ENCODE assay signal across 1 cellular context in genomic region chr1:234719454-234720258, GRCh38.
TF ChIP-seq lines count a peak whose summit lies in the region.

No MANE protein-coding gene starts in this region.

TF ChIP-seq in HepG2, 621 proteins besides CTCF, POLR2A, EP300 and RAD21 (continued from another document and continues in another):
- TF ChIP-seq, protein P1, sequence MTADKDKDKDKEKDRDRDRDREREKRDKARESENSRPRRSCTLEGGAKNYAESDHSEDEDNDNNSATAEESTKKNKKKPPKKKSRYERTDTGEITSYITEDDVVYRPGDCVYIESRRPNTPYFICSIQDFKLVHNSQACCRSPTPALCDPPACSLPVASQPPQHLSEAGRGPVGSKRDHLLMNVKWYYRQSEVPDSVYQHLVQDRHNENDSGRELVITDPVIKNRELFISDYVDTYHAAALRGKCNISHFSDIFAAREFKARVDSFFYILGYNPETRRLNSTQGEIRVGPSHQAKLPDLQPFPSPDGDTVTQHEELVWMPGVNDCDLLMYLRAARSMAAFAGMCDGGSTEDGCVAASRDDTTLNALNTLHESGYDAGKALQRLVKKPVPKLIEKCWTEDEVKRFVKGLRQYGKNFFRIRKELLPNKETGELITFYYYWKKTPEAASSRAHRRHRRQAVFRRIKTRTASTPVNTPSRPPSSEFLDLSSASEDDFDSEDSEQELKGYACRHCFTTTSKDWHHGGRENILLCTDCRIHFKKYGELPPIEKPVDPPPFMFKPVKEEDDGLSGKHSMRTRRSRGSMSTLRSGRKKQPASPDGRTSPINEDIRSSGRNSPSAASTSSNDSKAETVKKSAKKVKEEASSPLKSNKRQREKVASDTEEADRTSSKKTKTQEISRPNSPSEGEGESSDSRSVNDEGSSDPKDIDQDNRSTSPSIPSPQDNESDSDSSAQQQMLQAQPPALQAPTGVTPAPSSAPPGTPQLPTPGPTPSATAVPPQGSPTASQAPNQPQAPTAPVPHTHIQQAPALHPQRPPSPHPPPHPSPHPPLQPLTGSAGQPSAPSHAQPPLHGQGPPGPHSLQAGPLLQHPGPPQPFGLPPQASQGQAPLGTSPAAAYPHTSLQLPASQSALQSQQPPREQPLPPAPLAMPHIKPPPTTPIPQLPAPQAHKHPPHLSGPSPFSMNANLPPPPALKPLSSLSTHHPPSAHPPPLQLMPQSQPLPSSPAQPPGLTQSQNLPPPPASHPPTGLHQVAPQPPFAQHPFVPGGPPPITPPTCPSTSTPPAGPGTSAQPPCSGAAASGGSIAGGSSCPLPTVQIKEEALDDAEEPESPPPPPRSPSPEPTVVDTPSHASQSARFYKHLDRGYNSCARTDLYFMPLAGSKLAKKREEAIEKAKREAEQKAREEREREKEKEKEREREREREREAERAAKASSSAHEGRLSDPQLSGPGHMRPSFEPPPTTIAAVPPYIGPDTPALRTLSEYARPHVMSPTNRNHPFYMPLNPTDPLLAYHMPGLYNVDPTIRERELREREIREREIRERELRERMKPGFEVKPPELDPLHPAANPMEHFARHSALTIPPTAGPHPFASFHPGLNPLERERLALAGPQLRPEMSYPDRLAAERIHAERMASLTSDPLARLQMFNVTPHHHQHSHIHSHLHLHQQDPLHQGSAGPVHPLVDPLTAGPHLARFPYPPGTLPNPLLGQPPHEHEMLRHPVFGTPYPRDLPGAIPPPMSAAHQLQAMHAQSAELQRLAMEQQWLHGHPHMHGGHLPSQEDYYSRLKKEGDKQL (CRISPR knock-in tag; IDR thresholded peaks at IDR 0.05; ENCODE audit: low read depth): no peak
- TF ChIP-seq ZNF607 (CRISPR knock-in tag; IDR thresholded peaks at IDR 0.05; ENCODE audit: borderline replicate concordance) (no peak), ZNF644 (CRISPR knock-in tag; IDR thresholded peaks at IDR 0.05; ENCODE audit: low read depth) (0 out of 2 replicates have a peak, but pooled peaks have one; percentile 29), ISX (CRISPR knock-in tag; conservative IDR thresholded peaks at IDR 0.05) (0 out of 2 replicates have a peak, but pooled peaks have one; percentile 30), ZNF343 (CRISPR knock-in tag; IDR thresholded peaks at IDR 0.05) (no peak; the same call in 1 of the 2 replicates), ZNF326 (CRISPR knock-in tag; IDR thresholded peaks at IDR 0.05; ENCODE audit: borderline replicate concordance) (no peak), ZIK1 (CRISPR knock-in tag; IDR thresholded peaks at IDR 0.05; ENCODE audit: borderline replicate concordance, low read depth) (no peak), ZNF687 (CRISPR knock-in tag; IDR thresholded peaks at IDR 0.05) (no peak; the same call in 1 of the 2 replicates), ELF3 (CRISPR knock-in tag; IDR thresholded peaks at IDR 0.05) (peak; percentile 64), HDAC2 (CRISPR knock-in tag; IDR thresholded peaks at IDR 0.05) (peak; percentile 11; the same call in 1 of the 2 replicates), ZNF232 (CRISPR knock-in tag; IDR thresholded peaks at IDR 0.05; ENCODE audit: borderline replicate concordance) (peak; percentile 34; the same call in 1 of the 2 replicates), ZNF264 (CRISPR knock-in tag; IDR thresholded peaks at IDR 0.05) (peak; percentile 70; the same call in 1 of the 2 replicates), SPEN (CRISPR knock-in tag; IDR thresholded peaks at IDR 0.05; ENCODE audit: low read depth) (peak; percentile 36; the same call in 1 of the 2 replicates), HNF4A (CRISPR knock-in tag; IDR thresholded peaks at IDR 0.05) (peak; percentile 66), ZNF766 (CRISPR knock-in tag; IDR thresholded peaks at IDR 0.05; ENCODE audit: borderline replicate concordance) (no peak), MIER2 (CRISPR knock-in tag; IDR thresholded peaks at IDR 0.05) (peak; percentile 42; the same call in 1 of the 2 replicates), TCF7 (IDR thresholded peaks at IDR 0.05; ENCODE audit: low read depth) (peak; percentile 25; the same call in 1 of the 2 replicates), ZNF724P (CRISPR knock-in tag; IDR thresholded peaks at IDR 0.05; ENCODE audit: borderline replicate concordance) (no peak), ARID5B (CRISPR knock-in tag; IDR thresholded peaks at IDR 0.05) (peak; percentile 82), ATF2 (CRISPR knock-in tag; IDR thresholded peaks at IDR 0.05) (peak; percentile 52), SMYD3 (CRISPR knock-in tag; IDR thresholded peaks at IDR 0.05) (no peak), SKI (IDR thresholded peaks at IDR 0.05; ENCODE audit: partially characterized antibody) (peak; percentile 22), POLR2G (IDR thresholded peaks at IDR 0.05; ENCODE audit: low read depth, low read length) (peak; percentile 69), NR2C2 (CRISPR knock-in tag; IDR thresholded peaks at IDR 0.05; ENCODE audit: borderline replicate concordance) (peak; percentile 44; the same call in 1 of the 2 replicates), ARID3A (IDR thresholded peaks at IDR 0.05; ENCODE audit: low read depth, low read length) (peak; percentile 47; the same call in 1 of the 2 replicates)
- TF ChIP-seq, protein P2, sequence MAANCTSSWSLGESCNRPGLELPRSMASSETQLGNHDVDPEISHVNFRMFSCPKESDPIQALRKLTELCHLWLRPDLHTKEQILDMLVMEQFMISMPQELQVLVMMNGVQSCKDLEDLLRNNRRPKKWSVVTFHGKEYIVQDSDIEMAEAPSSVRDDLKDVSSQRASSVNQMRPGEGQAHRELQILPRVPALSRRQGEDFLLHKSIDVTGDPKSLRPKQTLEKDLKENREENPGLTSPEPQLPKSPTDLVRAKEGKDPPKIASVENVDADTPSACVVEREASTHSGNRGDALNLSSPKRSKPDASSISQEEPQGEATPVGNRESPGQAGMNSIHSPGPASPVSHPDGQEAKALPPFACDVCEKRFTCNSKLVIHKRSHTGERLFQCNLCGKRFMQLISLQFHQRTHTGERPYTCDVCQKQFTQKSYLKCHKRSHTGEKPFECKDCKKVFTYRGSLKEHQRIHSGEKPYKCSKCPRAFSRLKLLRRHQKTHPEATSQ (CRISPR knock-in tag; IDR thresholded peaks at IDR 0.05; ENCODE audit: borderline replicate concordance): no peak
- TF ChIP-seq, protein P3, sequence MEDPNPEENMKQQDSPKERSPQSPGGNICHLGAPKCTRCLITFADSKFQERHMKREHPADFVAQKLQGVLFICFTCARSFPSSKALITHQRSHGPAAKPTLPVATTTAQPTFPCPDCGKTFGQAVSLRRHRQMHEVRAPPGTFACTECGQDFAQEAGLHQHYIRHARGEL (CRISPR knock-in tag; IDR thresholded peaks at IDR 0.05): no peak
- TF ChIP-seq, protein P4, sequence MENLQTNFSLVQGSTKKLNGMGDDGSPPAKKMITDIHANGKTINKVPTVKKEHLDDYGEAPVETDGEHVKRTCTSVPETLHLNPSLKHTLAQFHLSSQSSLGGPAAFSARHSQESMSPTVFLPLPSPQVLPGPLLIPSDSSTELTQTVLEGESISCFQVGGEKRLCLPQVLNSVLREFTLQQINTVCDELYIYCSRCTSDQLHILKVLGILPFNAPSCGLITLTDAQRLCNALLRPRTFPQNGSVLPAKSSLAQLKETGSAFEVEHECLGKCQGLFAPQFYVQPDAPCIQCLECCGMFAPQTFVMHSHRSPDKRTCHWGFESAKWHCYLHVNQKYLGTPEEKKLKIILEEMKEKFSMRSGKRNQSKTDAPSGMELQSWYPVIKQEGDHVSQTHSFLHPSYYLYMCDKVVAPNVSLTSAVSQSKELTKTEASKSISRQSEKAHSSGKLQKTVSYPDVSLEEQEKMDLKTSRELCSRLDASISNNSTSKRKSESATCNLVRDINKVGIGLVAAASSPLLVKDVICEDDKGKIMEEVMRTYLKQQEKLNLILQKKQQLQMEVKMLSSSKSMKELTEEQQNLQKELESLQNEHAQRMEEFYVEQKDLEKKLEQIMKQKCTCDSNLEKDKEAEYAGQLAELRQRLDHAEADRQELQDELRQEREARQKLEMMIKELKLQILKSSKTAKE (CRISPR knock-in tag; IDR thresholded peaks at IDR 0.05; ENCODE audit: borderline replicate concordance): peak; percentile 48; the same call in 1 of the 2 replicates
